Comparison of ENCODE assay signal across 17 cellular contexts in genomic region chr4:137359691-137360315, GRCh38.
DNase-seq lines count a peak whose midpoint lies in the region; ATAC-seq and TF ChIP-seq lines count a peak whose summit lies in the region.
"Had no signal": no experiment of that assay in that cellular context is flagged by ENCODE, and none has a peak within 500 bp of the region (broad histone marks: within the 10 kb centered on the region; RNA-seq: fewer than 3 reads in every experiment).

No MANE protein-coding gene starts in this region.

- H3K4me1 Mint-ChIP-seq in chondrocyte (ENCODE audit: low read depth) (peaks cover 51% of the 10 kb centered on the region), mesothelial cell of epicardium (peaks cover 39% of the 10 kb centered on the region)
- H3K4me1 Mint-ChIP-seq: activated B cell treated with CpG ODN at 0.5 μM for 24 hours had no signal

- DNase-seq in A673 (ENCODE audit: low spot score): peak; percentile 4
- DNase-seq in chondrocyte (ENCODE audit: low spot score): no peak
- peak in 1 of 2 experiments; percentile 38 for DNase-seq in mesothelial cell of epicardium (ENCODE audit: low spot score in 2 of 2, unreplicated experiment in 2 of 2)
- DNase-seq in suprapubic skin (ENCODE audit: low spot score in 2 of 2): no peak
- DNase-seq in right lobe of liver: no peak
- DNase-seq: activated B cell treated with CpG ODN at 0.5 μM for 24 hours; activated naive CD4-positive, alpha-beta T cell treated with anti-CD3 and anti-CD28 coated beads, Interleukin-2, amount 50 U/mL, for 16 hours; effector memory CD8-positive, alpha-beta T cell; head of caudate nucleus; NCI-H1436 treated with DMSO at 0.1 percent for 48 hours; stimulated activated CD4-positive, alpha-beta T cell treated with anti-CD3 and anti-CD28 coated beads, Interleukin-4, amount 100 ng/mL, for 4 hours had no signal

- TF ChIP-seq RAD21 in Ishikawa (IDR thresholded peaks at IDR 0.05; ENCODE audit: low read depth): no peak

- H3K27me3 Mint-ChIP-seq in chondrocyte (ENCODE audit: low read depth) (no peaks in the 10 kb centered on the region), mesothelial cell of epicardium (ENCODE audit: low read depth) (no peaks in the 10 kb centered on the region)
- H3K27me3 Mint-ChIP-seq: activated B cell treated with CpG ODN at 0.5 μM for 24 hours; effector memory CD8-positive, alpha-beta T cell had no signal

- no peak overlapping the region for H3K4me3 Mint-ChIP-seq in chondrocyte (ENCODE audit: unreplicated experiment)
- no peak overlapping the region for H3K4me3 Mint-ChIP-seq in mesothelial cell of epicardium
- H3K4me3 Mint-ChIP-seq: activated B cell treated with CpG ODN at 0.5 μM for 24 hours; effector memory CD8-positive, alpha-beta T cell had no signal

- H3K27ac Mint-ChIP-seq in chondrocyte (ENCODE audit: unreplicated experiment) (peak overlapping the region; percentile 83), mesothelial cell of epicardium (peak overlapping the region; percentile 94)
- H3K27ac Mint-ChIP-seq: activated B cell treated with CpG ODN at 0.5 μM for 24 hours; effector memory CD8-positive, alpha-beta T cell had no signal

- peaks cover 2% of the 10 kb centered on the region for H3K36me3 Mint-ChIP-seq in chondrocyte (ENCODE audit: low read depth)
- peaks cover 10% of the 10 kb centered on the region for H3K36me3 Mint-ChIP-seq in mesothelial cell of epicardium

- H3K27ac ChIP-seq in A673 (ENCODE audit: low read depth, low read length, poor library complexity, severe bottlenecking) (peak overlapping the region; percentile 15), suprapubic skin (no peak overlapping the region), right lobe of liver (no peak overlapping the region)
- H3K27ac ChIP-seq: KMS-11 had no signal

- CTCF ChIA-PET in A673 (lab: Charles Lee): no interaction called here

- no peak for ATAC-seq in GM21576 (IDR thresholded peaks at IDR 0.05; ENCODE audit: unreplicated experiment)
- no peak for ATAC-seq in GM18870 (IDR thresholded peaks at IDR 0.05; ENCODE audit: unreplicated experiment)
- no peak for ATAC-seq in right lobe of liver
- ATAC-seq: effector memory CD8-positive, alpha-beta T cell; sciatic nerve had no signal

- peaks cover 8% of the 10 kb centered on the region for H3K9me3 Mint-ChIP-seq in chondrocyte (ENCODE audit: low read depth)
- peaks cover 18% of the 10 kb centered on the region for H3K9me3 Mint-ChIP-seq in mesothelial cell of epicardium

- no peak for TF ChIP-seq CTCF in A673 (conservative IDR thresholded peaks at IDR 0.05; ENCODE audit: low read depth, low read length)
- TF ChIP-seq CTCF in chondrocyte (IDR thresholded peaks at IDR 0.05): no peak
- TF ChIP-seq CTCF in mesothelial cell of epicardium (IDR thresholded peaks at IDR 0.05; ENCODE audit: unreplicated experiment): no peak
- TF ChIP-seq CTCF in suprapubic skin (IDR thresholded peaks at IDR 0.05): no peak
- no peak for TF ChIP-seq CTCF in right lobe of liver (IDR thresholded peaks at IDR 0.05)

- BruUV-seq in A673 (replicated peaks; lab: Mats Ljungman, UMichigan): no TSS peak

- no peak for TF ChIP-seq EP300 in Ishikawa (IDR thresholded peaks at IDR 0.05; ENCODE audit: borderline replicate concordance)
- no peak for TF ChIP-seq EP300 in suprapubic skin (IDR thresholded peaks at IDR 0.05)

- intact Hi-C loops in A673 (cut with micrococcal nuclease; ENCODE audit: unreplicated experiment) (no loop called here), right lobe of liver (cut with DNase I) (no loop called here)

- no peaks in the 10 kb centered on the region for H3K36me3 ChIP-seq in A673 (ENCODE audit: insufficient read depth, low read length, poor library complexity, severe bottlenecking)
- H3K36me3 ChIP-seq in suprapubic skin: no peaks in the 10 kb centered on the region
- no peaks in the 10 kb centered on the region for H3K36me3 ChIP-seq in right lobe of liver
- H3K36me3 ChIP-seq: HAP-1 had no signal

- H3K9me3 ChIP-seq in A673 (ENCODE audit: low read depth, low read length, poor library complexity, severe bottlenecking) (no peaks in the 10 kb centered on the region), suprapubic skin (peaks cover 4% of the 10 kb centered on the region), right lobe of liver (no peaks in the 10 kb centered on the region)
- H3K9me3 ChIP-seq: HAP-1 had no signal

- 22% methylated on average over 2 of the region's 2 CpGs for WGBS in suprapubic skin
- WGBS in right lobe of liver (ENCODE audit: insufficient coverage, low coverage, low lambda C conversion rate, missing lambda C conversion rate): 30% methylated on average over 2 of the region's 2 CpGs

- H3K4me1 ChIP-seq in A673 (ENCODE audit: insufficient read depth, low read length, poor library complexity, severe bottlenecking): no peaks in the 10 kb centered on the region
- no peaks in the 10 kb centered on the region for H3K4me1 ChIP-seq in suprapubic skin
- no peaks in the 10 kb centered on the region for H3K4me1 ChIP-seq in right lobe of liver
- H3K4me1 ChIP-seq: HAP-1 had no signal

- POLR2A ChIA-PET in A673 (lab: Charles Lee; ENCODE audit: low non-redundant PET): no interaction called here

- no peaks in the 10 kb centered on the region for H3K27me3 ChIP-seq in A673 (replicated peaks; ENCODE audit: insufficient read depth, low read depth, low read length, poor library complexity)
- no peaks in the 10 kb centered on the region for H3K27me3 ChIP-seq in suprapubic skin
- H3K27me3 ChIP-seq in right lobe of liver: no peaks in the 10 kb centered on the region

- TF ChIP-seq POLR2A in suprapubic skin (IDR thresholded peaks at IDR 0.05): no peak
- TF ChIP-seq POLR2A in right lobe of liver (IDR thresholded peaks at IDR 0.05): no peak

- no peak overlapping the region for H3K4me3 ChIP-seq in A673 (ENCODE audit: low read depth, low read length, poor library complexity, severe bottlenecking)
- no peak overlapping the region for H3K4me3 ChIP-seq in suprapubic skin
- no peak overlapping the region for H3K4me3 ChIP-seq in right lobe of liver
- H3K4me3 ChIP-seq: HAP-1 had no signal

TF ChIP-seq in Ishikawa, 13 proteins besides CTCF, POLR2A, EP300 and RAD21:
- TF ChIP-seq USF1 (IDR thresholded peaks at IDR 0.05) (peak; percentile 51), MAX (IDR thresholded peaks at IDR 0.05) (no peak), EGR1 (IDR thresholded peaks at IDR 0.05) (no peak), CEBPB (IDR thresholded peaks at IDR 0.05) (no peak), TAF1 (IDR thresholded peaks at IDR 0.05; ENCODE audit: low read depth) (no peak), ZBTB7A (IDR thresholded peaks at IDR 0.05; ENCODE audit: low read depth) (no peak), REST (IDR thresholded peaks at IDR 0.05; ENCODE audit: low read depth) (no peak), YY1 (IDR thresholded peaks at IDR 0.05; ENCODE audit: low read depth) (no peak)
